1 cellular context compared by ENCODE assay signal in genomic region chr10:14878266-14879054, GRCh38.
TF ChIP-seq lines count a peak whose summit lies in the region.

SUV39H2 (plus strand) TSS chr10:14878866; CDS start chr10:14878889, 23 bp downstream.

TF ChIP-seq in K562, 482 proteins besides CTCF, POLR2A, EP300 and RAD21 (continued from another document and continues in another):
- TF ChIP-seq THRB (CRISPR knock-in tag; conservative IDR thresholded peaks at IDR 0.05) (no peak), FOXK2 (conservative IDR thresholded peaks at IDR 0.05 in 1 of 2, IDR thresholded peaks at IDR 0.05 in 1 of 2; ENCODE audit: low read depth in 2 of 2) (peak in 1 of 2 experiments; percentile 1; a peak in 1 of 4 replicates), ARID4B (CRISPR knock-in tag; IDR thresholded peaks at IDR 0.05) (peak; percentile 88), ARID3A (IDR thresholded peaks at IDR 0.05; ENCODE audit: borderline replicate concordance, low read depth, low read length) (no peak), ZNF436 (CRISPR knock-in tag; IDR thresholded peaks at IDR 0.05) (no peak), PBX2 (CRISPR knock-in tag; IDR thresholded peaks at IDR 0.05; ENCODE audit: low read depth) (no peak), PBX2 (tag; conservative IDR thresholded peaks at IDR 0.05; ENCODE audit: low read depth) (no peak), NUFIP1 (IDR thresholded peaks at IDR 0.05; ENCODE audit: partially characterized antibody) (no peak), SP1 (CRISPR knock-in tag; IDR thresholded peaks at IDR 0.05) (0 out of 2 replicates have a peak, but pooled peaks have one; percentile 68), COPS2 (conservative IDR thresholded peaks at IDR 0.05) (no peak), NR2C2 (CRISPR knock-in tag; IDR thresholded peaks at IDR 0.05) (no peak), NR2C2 (tag; IDR thresholded peaks at IDR 0.05) (0 out of 2 replicates have a peak, but pooled peaks have one; percentile 21), NR0B1 (IDR thresholded peaks at IDR 0.05; ENCODE audit: partially characterized antibody) (no peak), SAP30 (IDR thresholded peaks at IDR 0.05; ENCODE audit: borderline replicate concordance, insufficient read depth, low read depth, low read length, poor library complexity, severe bottlenecking) (peak; percentile 83), TAF9B (IDR thresholded peaks at IDR 0.05; ENCODE audit: partially characterized antibody) (peak; percentile 76), RNF219 (CRISPR knock-in tag; IDR thresholded peaks at IDR 0.05) (no peak), GABPB1 (CRISPR knock-in tag; IDR thresholded peaks at IDR 0.05) (peak; percentile 76), MLX (CRISPR knock-in tag; conservative IDR thresholded peaks at IDR 0.05) (no peak), POLR2H (tag; IDR thresholded peaks at IDR 0.05; ENCODE audit: low read depth) (peak; percentile 53), TEAD1 (CRISPR knock-in tag; IDR thresholded peaks at IDR 0.05) (0 out of 4 replicates have a peak, but pooled peaks of 1 of the 2 experiments have one; percentile 49), HDAC8 (tag; IDR thresholded peaks at IDR 0.05) (peak; percentile 29; the same call in 1 of the 2 replicates), SIN3A (IDR thresholded peaks at IDR 0.05; ENCODE audit: borderline replicate concordance in 2 of 2, control insufficient read depth in 1 of 2, low read depth in 2 of 2, low read length in 2 of 2) (peak; percentile 90 to 94), DACH1 (IDR thresholded peaks at IDR 0.05; ENCODE audit: partially characterized antibody) (peak; percentile 90), E2F5 (CRISPR knock-in tag; IDR thresholded peaks at IDR 0.05) (0 out of 2 replicates have a peak, but pooled peaks have one; percentile 48), CREM (IDR thresholded peaks at IDR 0.05; ENCODE audit: low read depth) (peak; percentile 91), MCM5 (IDR thresholded peaks at IDR 0.05; ENCODE audit: low read depth) (no peak), E4F1 (CRISPR knock-in tag; IDR thresholded peaks at IDR 0.05; ENCODE audit: borderline replicate concordance) (0 out of 2 replicates have a peak, but pooled peaks have one; percentile 20), BCLAF1 (IDR thresholded peaks at IDR 0.05; ENCODE audit: borderline replicate concordance in 1 of 2, control insufficient read depth in 1 of 2, low read depth in 2 of 2, low read length in 1 of 2) (no peak), RBFOX2 (IDR thresholded peaks at IDR 0.05; ENCODE audit: low read depth, low read length) (peak; percentile 94), SMARCA5 (IDR thresholded peaks at IDR 0.05) (peak; percentile 34; the same call in 1 of the 2 replicates), CEBPB (tag; IDR thresholded peaks at IDR 0.05) (no peak)
